7 cellular contexts compared by ENCODE assay signal in the genomic region with DNA sequence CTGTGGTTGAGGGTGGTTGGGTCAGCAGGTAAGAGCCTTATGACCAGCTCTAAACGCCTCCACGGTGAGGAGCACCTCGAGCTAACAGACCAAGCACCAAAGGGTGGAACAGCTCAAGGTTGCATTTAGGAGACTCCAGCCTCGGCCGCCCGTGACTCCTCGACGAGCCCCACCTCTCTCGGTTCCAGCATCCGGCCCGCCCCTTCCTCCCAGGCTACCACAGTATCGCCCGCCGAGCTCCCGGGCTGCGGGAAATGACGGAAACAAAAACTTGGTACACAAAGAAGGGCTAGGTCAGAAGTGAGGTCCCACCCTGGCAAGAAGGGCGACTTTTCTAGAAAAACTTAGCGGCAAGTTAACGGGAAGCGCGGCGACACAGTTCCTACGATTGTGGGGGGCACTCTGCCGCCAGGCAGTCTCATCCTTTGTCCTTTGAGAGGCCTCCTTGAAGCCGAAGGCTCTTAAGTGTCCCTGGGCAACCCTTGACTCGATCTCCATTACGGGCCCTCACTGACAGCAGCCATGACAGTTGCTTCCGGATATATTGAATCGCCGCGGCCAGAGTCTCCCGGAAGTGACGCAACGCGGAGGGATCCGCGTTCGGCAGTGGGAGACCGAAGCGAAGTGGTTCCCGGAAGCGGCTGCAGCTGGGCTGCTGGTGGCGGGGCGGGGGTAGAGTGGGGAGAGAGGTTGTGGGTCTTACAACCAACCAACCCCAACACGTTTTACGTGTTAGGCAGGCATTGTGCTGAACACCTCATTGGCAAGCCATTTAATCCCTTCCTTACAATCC. TPM values are rescaled to one million over a fixed set of nuclear protein-coding genes. Genes with fewer than 3 reads are reported as not detected.
DNase-seq lines count a peak whose midpoint lies in the region; ATAC-seq, FAIRE-seq and TF ChIP-seq lines count a peak whose summit lies in the region.

No MANE protein-coding gene starts in this region.

- peak; percentile 83 for DNase-seq in GM18507 (ENCODE audit: extremely low spot score, insufficient read length, low read depth)
- DNase-seq in NCI-H2029 treated with DMSO at 0.1 percent for 48 hours (lab: John Stamatoyannopoulos, UW): peak; percentile 51
- peak; percentile 75 for DNase-seq in T-helper 22 cell (ENCODE audit: low read depth)
- DNase-seq in ascending aorta (ENCODE audit: low spot score in 2 of 2): peak; percentile 73 to 97
- peak; percentile 83 to 84 for DNase-seq in hippocampal formation (lab: John Stamatoyannopoulos, UW)
- DNase-seq in stimulated activated CD4-positive, alpha-beta T cell treated with anti-CD3 and anti-CD28 coated beads, Interleukin-12 subunit alpha, Interleukin-12 subunit beta, amount 100 ng/mL, for 4 hours: peak; percentile 91

- peak; percentile 86 for ATAC-seq in HG02973 (IDR thresholded peaks at IDR 0.05; ENCODE audit: unreplicated experiment)

- no peaks in the 10 kb centered on the region for H3K36me3 ChIP-seq in ascending aorta

- H3K4me3 ChIP-seq in ascending aorta: peak overlapping the region; percentile 68 to 88

- H3K27ac ChIP-seq in ascending aorta: peak overlapping the region; percentile 79 to 92

- H3K9me3 ChIP-seq in ascending aorta: no peaks in the 10 kb centered on the region

- no peaks in the 10 kb centered on the region for H3K27me3 ChIP-seq in ascending aorta

- intact Hi-C loops in ascending aorta (cut with DNase I): loop anchor here (1.0 to 5.0 kb wide), 3 partner anchors 40 to 398 kb away; partner anchors contain the start of genes CCNJ, TCTN3 and ZNF518A

- no peak for TF ChIP-seq CTCF in ascending aorta (IDR thresholded peaks at IDR 0.05)

- peaks cover 0 to 3% of the 10 kb centered on the region in 2 donors for H3K4me1 ChIP-seq in ascending aorta

- peak; percentile 99 for FAIRE-seq in GM18507 (lab: Jason Lieb, UNC)

RNA-seq across cellular contexts. Expression of gene ZNF518A, which starts 40.2 kb away (rescaled TPM):
- total RNA-seq in ascending aorta: 7.1 TPM

RNA-seq across cellular contexts. Expression of gene CCNJ, which starts 46.5 kb away (rescaled TPM):
- total RNA-seq in ascending aorta: 6.0 TPM

Comparison
In these comparisons a context has a peak if more than half of its experiments do, and no peak if none do; other contexts are left out.
1. Peak in every context shown above with its lines: DNase-seq, ATAC-seq, H3K4me3 ChIP-seq and H3K27ac ChIP-seq.